ENCODE assay signal across 8 cellular contexts in the genomic region with DNA sequence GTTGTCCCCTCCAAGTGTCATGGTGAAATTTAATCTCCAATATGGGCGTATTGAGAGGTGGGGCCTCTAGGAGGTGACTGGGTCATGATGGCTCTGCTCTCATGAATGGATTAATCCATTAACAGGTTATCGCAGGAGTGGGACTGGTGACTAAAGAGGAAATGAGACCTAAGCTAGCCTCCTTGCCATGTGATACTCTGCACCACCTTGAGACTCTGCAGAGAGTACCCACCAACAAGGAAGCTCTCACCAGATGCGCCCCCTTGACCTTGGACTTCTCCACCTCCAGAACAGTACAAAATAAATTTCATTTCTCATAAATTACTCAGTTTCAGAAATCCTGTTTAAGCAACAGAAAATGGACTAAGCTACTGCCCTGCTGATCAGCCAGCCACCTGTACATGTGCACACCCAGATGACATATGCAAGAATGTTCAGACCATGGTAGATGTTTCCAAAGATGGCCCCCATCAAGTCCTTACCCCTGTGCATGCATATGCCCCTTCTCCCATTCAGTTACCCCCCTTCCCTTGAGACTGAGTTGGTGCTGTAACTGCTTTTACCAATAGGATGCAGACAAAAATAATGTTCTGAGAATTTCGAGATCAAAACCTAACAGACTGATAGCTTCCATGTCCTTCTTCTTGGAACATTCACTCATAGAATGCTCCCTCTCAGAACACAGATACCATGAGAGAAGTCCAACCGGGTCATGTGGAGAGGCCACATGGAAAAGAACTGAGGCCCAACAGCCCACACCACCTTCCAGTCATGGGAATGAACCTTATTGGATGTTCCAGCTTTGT. TPM values are rescaled to one million over a fixed set of nuclear protein-coding genes. Genes with fewer than 3 reads are reported as not detected.
DNase-seq lines count a peak whose midpoint lies in the region; ATAC-seq and TF ChIP-seq lines count a peak whose summit lies in the region.

No MANE protein-coding gene starts in this region.

- H3K27me3 ChIP-seq in MM.1S (replicated peaks; ENCODE audit: insufficient read depth, low read length) = no peaks in the 10 kb centered on the region

- H3K27me3 Mint-ChIP-seq in activated CD4-positive, alpha-beta T cell treated with anti-CD3 and anti-CD28 coated beads, Interleukin-2, amount 10 ng/mL, durations not matched to agents 24 days and 14 days = no peaks in the 10 kb centered on the region
- no peaks in the 10 kb centered on the region for H3K27me3 Mint-ChIP-seq in stimulated activated memory B cell treated with anti-CD40 and anti-IgM and Interleukin-4, amounts not matched to agents 10 μg/mL and 1 μg/mL and 100 μg/mL, for 72 hours

- H3F3A ChIP-seq in MM.1S (ENCODE audit: insufficient read depth, low read length) = peaks cover 42% of the 10 kb centered on the region

- no peak for DNase-seq in activated CD4-positive, alpha-beta T cell treated with anti-CD3 and anti-CD28 coated beads, Interleukin-2, amount 10 ng/mL, durations not matched to agents 24 days and 14 days
- DNase-seq in activated CD4-positive, alpha-beta T cell treated with anti-CD3 and anti-CD28 coated beads, Interleukin-2, amount 50 U/mL, for 48 hours = no peak
- DNase-seq in MM.1S (peak; percentile 34), HUDEP-2 (lab: John Stamatoyannopoulos, UW; ENCODE audit: unreplicated experiment in 76 of 76) (no peak), NCI-H187 treated with DMSO at 0.1 percent for 48 hours (lab: John Stamatoyannopoulos, UW) (no peak), NCI-H1417 (lab: John Stamatoyannopoulos, UW) (no peak)

- H4K20me1 ChIP-seq in MM.1S (ENCODE audit: insufficient read depth, low read length) = no peaks in the 10 kb centered on the region

- H3K9me3 Mint-ChIP-seq in activated CD4-positive, alpha-beta T cell treated with anti-CD3 and anti-CD28 coated beads, Interleukin-2, amount 10 ng/mL, durations not matched to agents 24 days and 14 days = no peaks in the 10 kb centered on the region
- H3K9me3 Mint-ChIP-seq in stimulated activated memory B cell treated with anti-CD40 and anti-IgM and Interleukin-4, amounts not matched to agents 10 μg/mL and 1 μg/mL and 100 μg/mL, for 72 hours = no peaks in the 10 kb centered on the region

- intact Hi-C loops in activated CD4-positive, alpha-beta T cell treated with anti-CD3 and anti-CD28 coated beads, Interleukin-2, amount 10 ng/mL, durations not matched to agents 24 days and 14 days (cut with micrococcal nuclease) = loop anchor here (1.0 to 2.0 kb wide), 2 partner anchors 8 to 21 kb away; no protein-coding TSS in a partner anchor

- H3K9ac ChIP-seq in MM.1S (ENCODE audit: low read length) = no peak overlapping the region

- H3K36me3 Mint-ChIP-seq in activated CD4-positive, alpha-beta T cell treated with anti-CD3 and anti-CD28 coated beads, Interleukin-2, amount 10 ng/mL, durations not matched to agents 24 days and 14 days (ENCODE audit: low read depth) = peaks cover 6% of the 10 kb centered on the region
- H3K36me3 Mint-ChIP-seq in stimulated activated memory B cell treated with anti-CD40 and anti-IgM and Interleukin-4, amounts not matched to agents 10 μg/mL and 1 μg/mL and 100 μg/mL, for 72 hours = peaks cover 3% of the 10 kb centered on the region

- peak; percentile 34 for ATAC-seq in GM21723 (IDR thresholded peaks at IDR 0.05; ENCODE audit: unreplicated experiment)
- ATAC-seq in stimulated activated memory B cell treated with anti-CD40 and anti-IgM and Interleukin-4, amounts not matched to agents 10 μg/mL and 1 μg/mL and 100 μg/mL, for 72 hours = peak; percentile 68

- H3K27ac Mint-ChIP-seq in activated CD4-positive, alpha-beta T cell treated with anti-CD3 and anti-CD28 coated beads, Interleukin-2, amount 10 ng/mL, durations not matched to agents 24 days and 14 days = peak overlapping the region; percentile 59
- peak overlapping the region; percentile 85 for H3K27ac Mint-ChIP-seq in stimulated activated memory B cell treated with anti-CD40 and anti-IgM and Interleukin-4, amounts not matched to agents 10 μg/mL and 1 μg/mL and 100 μg/mL, for 72 hours

- H3K36me3 ChIP-seq in MM.1S (replicated peaks; ENCODE audit: insufficient read depth, low read length) = no peaks in the 10 kb centered on the region

- H2AFZ ChIP-seq in MM.1S (ENCODE audit: low read length) = no peak overlapping the region

- peaks cover 66% of the 10 kb centered on the region for H3K4me1 Mint-ChIP-seq in activated CD4-positive, alpha-beta T cell treated with anti-CD3 and anti-CD28 coated beads, Interleukin-2, amount 10 ng/mL, durations not matched to agents 24 days and 14 days
- peaks cover 68% of the 10 kb centered on the region for H3K4me1 Mint-ChIP-seq in stimulated activated memory B cell treated with anti-CD40 and anti-IgM and Interleukin-4, amounts not matched to agents 10 μg/mL and 1 μg/mL and 100 μg/mL, for 72 hours

- H3K27ac ChIP-seq in MM.1S (ENCODE audit: low read length) = peak overlapping the region; percentile 68

- H3K4me2 ChIP-seq in MM.1S (ENCODE audit: low read depth, low read length) = peak overlapping the region; percentile 63

- H3K4me1 ChIP-seq in MM.1S (ENCODE audit: low read length) = peaks cover 61% of the 10 kb centered on the region

- H3K4me3 Mint-ChIP-seq in activated CD4-positive, alpha-beta T cell treated with anti-CD3 and anti-CD28 coated beads, Interleukin-2, amount 10 ng/mL, durations not matched to agents 24 days and 14 days = peak overlapping the region; percentile 15
- no peak overlapping the region for H3K4me3 Mint-ChIP-seq in stimulated activated memory B cell treated with anti-CD40 and anti-IgM and Interleukin-4, amounts not matched to agents 10 μg/mL and 1 μg/mL and 100 μg/mL, for 72 hours

- no peak for TF ChIP-seq CTCF in MM.1S (IDR thresholded peaks at IDR 0.05; ENCODE audit: low read length)

- H3K9me3 ChIP-seq in MM.1S (replicated peaks; ENCODE audit: insufficient read depth, low read length) = no peaks in the 10 kb centered on the region

- peaks cover 65% of the 10 kb centered on the region for H3K79me2 ChIP-seq in MM.1S (ENCODE audit: low read length)

- no peaks in the 10 kb centered on the region for H3K9me2 ChIP-seq in MM.1S (replicated peaks; ENCODE audit: insufficient read depth, low read length)

- H3K4me3 ChIP-seq in MM.1S (ENCODE audit: low read length) = peak overlapping the region; percentile 22; the same call in 1 of the 2 replicates

RNA-seq across cellular contexts. Expression of a gene that starts 28.4 kb away (rescaled TPM):
- total RNA-seq in activated CD4-positive, alpha-beta T cell treated with anti-CD3 and anti-CD28 coated beads, Interleukin-2, amount 10 ng/mL, durations not matched to agents 24 days and 14 days = 8.7 and 8.8 TPM in 2 replicates

RNA-seq across cellular contexts. Expression of a gene that starts 58.5 kb away (rescaled TPM):
- 4.3 and 5.4 TPM in 2 replicates for total RNA-seq in activated CD4-positive, alpha-beta T cell treated with anti-CD3 and anti-CD28 coated beads, Interleukin-2, amount 10 ng/mL, durations not matched to agents 24 days and 14 days
